ENCODE assay signal across 17 cellular contexts in genomic region chr4:16844796-16845586, GRCh38. TPM values are rescaled to one million over a fixed set of nuclear protein-coding genes. Genes with fewer than 3 reads are reported as not detected.
A peak's percentile ranks its signal among the peaks of the same experiment; 100 is the strongest.
DNase-seq lines count a peak whose midpoint lies in the region; ATAC-seq and TF ChIP-seq lines count a peak whose summit lies in the region.
"Had no signal": no experiment of that assay in that cellular context is flagged by ENCODE, and none has a peak within 500 bp of the region (broad histone marks: within the 10 kb centered on the region; RNA-seq: fewer than 3 reads in every experiment).

No MANE protein-coding gene starts in this region.

- H3K18ac ChIP-seq in H9 (ENCODE audit: insufficient read length, low read depth, low read length) = no peak overlapping the region

- WGBS in H9 (ENCODE audit: extremely low coverage, insufficient read length, low lambda C conversion rate) = no CpG with 5 or more reads among the region's 6 CpGs
- WGBS in hepatocyte (ENCODE audit: low lambda C conversion rate, missing lambda C conversion rate) = 40% methylated on average over 6 of the region's 6 CpGs

- no peak overlapping the region for H2AK5ac ChIP-seq in H9 (ENCODE audit: insufficient read length, low read length)

- DNase-seq in H9 (no peak), WTC11 (ENCODE audit: low spot score) (no peak), hepatocyte (ENCODE audit: low spot score) (no peak), retina (peak; percentile 22), vagina (ENCODE audit: extremely low spot score in 2 of 2) (no peak)
- no peak for DNase-seq in activated naive CD4-positive, alpha-beta T cell treated with anti-CD3 and anti-CD28 coated beads for 36 hours
- DNase-seq: activated CD4-positive, alpha-beta T cell treated with anti-CD3 and anti-CD28 coated beads for 48 hours; activated naive CD8-positive, alpha-beta T cell treated with anti-CD3 and anti-CD28 coated beads, Interleukin-2, amount 10 ng/mL, durations not matched to agents 7 days and 5 days; AML-193; DMS 273 treated with DMSO at 0.1 percent for 48 hours; left colon; NCI-H1105; psoas muscle; T1000 had no signal

- H3K23ac ChIP-seq in H9 (ENCODE audit: insufficient read length, low read depth, low read length) = no peak overlapping the region

- H2BK5ac ChIP-seq in H9 (ENCODE audit: insufficient read length, low read length) = no peak overlapping the region

- no peak overlapping the region for H3K56ac ChIP-seq in H9 (ENCODE audit: insufficient read length, low read depth, low read length)

- H3K27ac Mint-ChIP-seq in H9 = peak overlapping the region; percentile 66 to 97 (median 96)
- peak overlapping the region; percentile 82 for H3K27ac Mint-ChIP-seq in WTC11
- no peak overlapping the region for H3K27ac Mint-ChIP-seq in activated naive CD4-positive, alpha-beta T cell treated with anti-CD3 and anti-CD28 coated beads for 36 hours
- H3K27ac Mint-ChIP-seq: activated naive CD8-positive, alpha-beta T cell treated with anti-CD3 and anti-CD28 coated beads, Interleukin-2, amount 10 ng/mL, durations not matched to agents 7 days and 5 days had no signal

- intact Hi-C loops in vagina (cut with DNase I) = no loop called here
- intact Hi-C loops in activated naive CD4-positive, alpha-beta T cell treated with anti-CD3 and anti-CD28 coated beads for 36 hours (cut with micrococcal nuclease) = no loop called here

- peaks cover 4% of the 10 kb centered on the region for H3K79me1 ChIP-seq in H9 (ENCODE audit: insufficient read depth, low read depth, low read length, poor library complexity, severe bottlenecking)

- no peak overlapping the region for H2BK120ac ChIP-seq in H9 (ENCODE audit: low read depth, low read length, poor library complexity, severe bottlenecking)

- H3K4ac ChIP-seq in H9 (ENCODE audit: low read depth, low read length) = no peak overlapping the region

- H4K8ac ChIP-seq in H9 (replicated peaks; ENCODE audit: insufficient read length, low read depth, low read length) = no peak overlapping the region

- TF ChIP-seq CTCF in H9 (conservative IDR thresholded peaks at IDR 0.05) (no peak), WTC11 (IDR thresholded peaks at IDR 0.05) (no peak), hepatocyte (IDR thresholded peaks at IDR 0.05; ENCODE audit: poor library complexity) (no peak), vagina (IDR thresholded peaks at IDR 0.05) (no peak)

- H3K4me1 Mint-ChIP-seq in H9 (peaks cover 56 to 59% of the 10 kb centered on the region in 2 experiments), WTC11 (peaks cover 76% of the 10 kb centered on the region)
- H3K4me1 Mint-ChIP-seq in activated naive CD4-positive, alpha-beta T cell treated with anti-CD3 and anti-CD28 coated beads for 36 hours (ENCODE audit: low read depth) = no peaks in the 10 kb centered on the region
- H3K4me1 Mint-ChIP-seq: activated naive CD8-positive, alpha-beta T cell treated with anti-CD3 and anti-CD28 coated beads, Interleukin-2, amount 10 ng/mL, durations not matched to agents 7 days and 5 days had no signal

- no peaks in the 10 kb centered on the region for H4K20me1 ChIP-seq in H9 (ENCODE audit: control insufficient read depth, insufficient read depth, insufficient read length)
- H4K20me1 ChIP-seq in hepatocyte (ENCODE audit: insufficient read depth, poor library complexity, severe bottlenecking) = no peaks in the 10 kb centered on the region

- H4K91ac ChIP-seq in H9 (ENCODE audit: insufficient read length, low read depth, low read length) = no peak overlapping the region

- H3K27me3 ChIP-seq in H9 (ENCODE audit: insufficient read depth, low read length) = no peaks in the 10 kb centered on the region
- no peaks in the 10 kb centered on the region for H3K27me3 ChIP-seq in hepatocyte
- H3K27me3 ChIP-seq in vagina = no peaks in the 10 kb centered on the region

- no peak overlapping the region for H3T11ph ChIP-seq in H9 (ENCODE audit: low read length)

- peaks cover 3% of the 10 kb centered on the region; the same call in 1 of the 2 replicates for H3K79me2 ChIP-seq in H9 (ENCODE audit: insufficient read depth, low read length)
- H3K79me2 ChIP-seq in hepatocyte = no peaks in the 10 kb centered on the region

- no peaks in the 10 kb centered on the region for H3K9me3 Mint-ChIP-seq in H9
- H3K9me3 Mint-ChIP-seq in WTC11 = no peaks in the 10 kb centered on the region
- H3K9me3 Mint-ChIP-seq in activated naive CD4-positive, alpha-beta T cell treated with anti-CD3 and anti-CD28 coated beads for 36 hours = no peaks in the 10 kb centered on the region
- H3K9me3 Mint-ChIP-seq: activated naive CD8-positive, alpha-beta T cell treated with anti-CD3 and anti-CD28 coated beads, Interleukin-2, amount 10 ng/mL, durations not matched to agents 7 days and 5 days had no signal

- H3K9me3 ChIP-seq in H9 (ENCODE audit: control insufficient read depth, low read depth, low read length) (no peaks in the 10 kb centered on the region), hepatocyte (ENCODE audit: low read depth) (no peaks in the 10 kb centered on the region), vagina (no peaks in the 10 kb centered on the region)
- H3K9me3 ChIP-seq: psoas muscle, SJCRH30 had no signal

- H2BK12ac ChIP-seq in H9 (ENCODE audit: insufficient read length, low read depth, low read length) = no peak overlapping the region

- H2AFZ ChIP-seq in H9 (ENCODE audit: low read length) (no peak overlapping the region), hepatocyte (no peak overlapping the region)

- H3K36me3 ChIP-seq in hepatocyte (replicated peaks; ENCODE audit: insufficient read depth, low read depth) (no peaks in the 10 kb centered on the region), vagina (no peaks in the 10 kb centered on the region)
- H3K36me3 ChIP-seq: SJCRH30 had no signal

- no peak overlapping the region for H4K5ac ChIP-seq in H9 (ENCODE audit: insufficient read length, low read depth, low read length)

- H3K4me3 ChIP-seq in hepatocyte (no peak overlapping the region), vagina (no peak overlapping the region)
- H3K4me3 ChIP-seq: psoas muscle, SJCRH30 had no signal

- no peak overlapping the region for H3K9ac ChIP-seq in H9 (ENCODE audit: extremely low read depth, insufficient read length, low read length)

- H3K27me3 Mint-ChIP-seq in H9 (ENCODE audit: low read depth) (no peaks in the 10 kb centered on the region), WTC11 (ENCODE audit: low read depth) (no peaks in the 10 kb centered on the region)
- H3K27me3 Mint-ChIP-seq in activated naive CD4-positive, alpha-beta T cell treated with anti-CD3 and anti-CD28 coated beads for 36 hours (ENCODE audit: low read depth) = peaks cover 2% of the 10 kb centered on the region

- no peak for TF ChIP-seq POLR2A in vagina (IDR thresholded peaks at IDR 0.05)

- H3K14ac ChIP-seq in H9 (ENCODE audit: insufficient read depth, low read length) = no peak overlapping the region

- POLR2A ChIA-PET in WTC11 (lab: Charles Lee) = interaction anchor here (0.6 to 0.7 kb wide), 3 partner anchors 27 to 270 kb away, joined by 3 to 9 read pairs (median 3); no protein-coding TSS in a partner anchor

- CTCF ChIA-PET in WTC11 (lab: Charles Lee) = interaction anchor here (0.8 to 1.9 kb wide), 6 partner anchors 14 to 72 kb away, joined by 3 to 9 read pairs (median 4); no protein-coding TSS in a partner anchor
- CTCF ChIA-PET in activated naive CD4-positive, alpha-beta T cell treated with anti-CD3 and anti-CD28 coated beads for 36 hours (lab: Charles Lee) = no interaction called here

- H3K27ac ChIP-seq in H9 (ENCODE audit: insufficient read length, low read depth, low read length) (no peak overlapping the region), hepatocyte (peak overlapping the region; percentile 41), vagina (no peak overlapping the region)
- H3K27ac ChIP-seq: psoas muscle, SJCRH30 had no signal

- H3K4me3 Mint-ChIP-seq in H9 (no peak overlapping the region), WTC11 (no peak overlapping the region)
- H3K4me3 Mint-ChIP-seq in activated naive CD4-positive, alpha-beta T cell treated with anti-CD3 and anti-CD28 coated beads for 36 hours = no peak overlapping the region
- H3K4me3 Mint-ChIP-seq: activated naive CD8-positive, alpha-beta T cell treated with anti-CD3 and anti-CD28 coated beads, Interleukin-2, amount 10 ng/mL, durations not matched to agents 7 days and 5 days had no signal

- no peak overlapping the region for H2BK20ac ChIP-seq in H9 (ENCODE audit: low read depth, low read length, poor library complexity, severe bottlenecking)

- no peaks in the 10 kb centered on the region for H3K23me2 ChIP-seq in H9 (ENCODE audit: insufficient read length, low read depth, low read length, poor library complexity, severe bottlenecking)

- no peak overlapping the region for H3K4me2 ChIP-seq in H9 (ENCODE audit: insufficient read depth, insufficient read length, low read length)
- peak overlapping the region; percentile 33 for H3K4me2 ChIP-seq in hepatocyte

- peaks cover 0 to 10% (median 6%) of the 10 kb centered on the region in 3 experiments; a peak in 3 of 7 replicates for H3K36me3 Mint-ChIP-seq in H9 (ENCODE audit: insufficient read depth in 1 of 3, low read depth in 3 of 3)
- peaks cover 12% of the 10 kb centered on the region; the same call in 1 of the 2 replicates for H3K36me3 Mint-ChIP-seq in WTC11
- H3K36me3 Mint-ChIP-seq in activated naive CD4-positive, alpha-beta T cell treated with anti-CD3 and anti-CD28 coated beads for 36 hours (ENCODE audit: low read depth) = no peaks in the 10 kb centered on the region
- H3K36me3 Mint-ChIP-seq: activated naive CD8-positive, alpha-beta T cell treated with anti-CD3 and anti-CD28 coated beads, Interleukin-2, amount 10 ng/mL, durations not matched to agents 7 days and 5 days had no signal

- no peaks in the 10 kb centered on the region for H3K9me2 ChIP-seq in hepatocyte (replicated peaks; ENCODE audit: insufficient read depth)

- H3K4me1 ChIP-seq in H9 (ENCODE audit: insufficient read depth, low read length) (peaks cover 14% of the 10 kb centered on the region), hepatocyte (ENCODE audit: insufficient read depth) (peaks cover 13% of the 10 kb centered on the region), vagina (no peaks in the 10 kb centered on the region)

- no peak overlapping the region for H2BK15ac ChIP-seq in H9 (ENCODE audit: low read depth, low read length)

- ATAC-seq in WTC11 (peak; percentile 22), GM21786 (IDR thresholded peaks at IDR 0.05; ENCODE audit: unreplicated experiment) (no peak), GM18511 (IDR thresholded peaks at IDR 0.05; ENCODE audit: unreplicated experiment) (no peak)
- ATAC-seq: left colon, psoas muscle had no signal

RNA-seq across cellular contexts. Expression of gene LDB2, which starts 53.5 kb away (rescaled TPM):
- total RNA-seq in H9 (2021) = 22.5 and 25.8 TPM in 2 replicates
- total RNA-seq in WTC11 (2021) = 62.4 to 67.4 TPM (median 67.3 TPM) in 3 replicates
- total RNA-seq in hepatocyte = 14.1 and 20.3 TPM in 2 replicates
- polyA plus RNA-seq in hepatocyte = 5.9 and 8.7 TPM in 2 replicates
- total RNA-seq in vagina = 70.0 TPM
- total RNA-seq in activated naive CD4-positive, alpha-beta T cell treated with anti-CD3 and anti-CD28 coated beads for 36 hours = not detected
- total RNA-seq: activated naive CD8-positive, alpha-beta T cell treated with anti-CD3 and anti-CD28 coated beads, Interleukin-2, amount 10 ng/mL, durations not matched to agents 7 days and 5 days had no signal

Comparison
In these comparisons a context has a peak if more than half of its experiments do, and no peak if none do; other contexts are left out.
1. RNA of gene LDB2, which starts 53.5 kb away (total RNA-seq): 70.0 TPM in vagina (single experiment), 62.4 to 67.4 TPM in WTC11, 22.5 to 25.8 TPM in H9 and 14.1 to 20.3 TPM in hepatocyte; not detected in activated naive CD4-positive, alpha-beta T cell treated with anti-CD3 and anti-CD28 coated beads for 36 hours; every median in the first group is over 10 times any median in the second.